Comparison of ENCODE assay signal across 1 cellular context in the genomic region with DNA sequence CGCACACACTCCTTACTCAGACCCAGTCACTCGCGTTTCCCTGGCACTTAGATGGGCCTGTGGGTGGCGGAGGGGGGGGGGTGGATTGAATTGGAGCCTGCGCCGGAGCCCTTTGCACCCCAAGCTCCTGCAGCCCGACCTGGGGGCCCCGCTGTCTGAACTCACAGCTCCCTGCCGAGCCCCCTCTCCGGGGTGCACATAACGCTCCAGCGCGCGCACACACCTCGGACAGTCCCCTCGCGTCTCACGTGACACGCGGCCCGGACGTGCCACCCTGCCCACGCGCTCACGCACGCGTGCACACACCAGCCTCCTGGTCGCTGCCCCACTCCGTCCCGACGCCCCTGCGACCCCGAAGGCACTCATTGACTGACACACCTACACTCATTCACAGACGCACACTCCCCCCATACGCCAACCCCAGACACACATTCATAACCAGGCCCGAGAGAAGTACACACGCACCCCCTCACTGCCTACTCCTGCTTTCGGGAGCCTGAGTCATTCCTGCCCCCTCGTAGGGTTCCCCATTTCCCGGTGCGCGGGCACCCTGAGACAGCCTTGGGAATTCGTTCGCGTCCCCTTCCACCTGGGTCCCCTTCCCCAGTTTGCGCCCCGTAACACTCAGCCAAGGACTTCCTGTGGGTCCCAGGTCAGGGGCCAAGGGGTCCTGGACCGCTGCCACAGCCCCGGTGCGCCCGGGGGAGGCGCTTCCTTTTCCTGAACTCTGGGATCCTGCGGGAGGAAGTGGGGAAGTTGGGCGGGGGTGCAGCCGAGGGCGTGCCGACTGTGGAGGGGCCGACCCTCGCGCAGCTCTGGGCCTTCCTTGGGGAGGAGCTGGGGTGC.
A peak's percentile ranks its signal among the peaks of the same experiment; 100 is the strongest.
TF ChIP-seq lines count a peak whose summit lies in the region.

No MANE protein-coding gene starts in this region.

TF ChIP-seq in HepG2, 621 proteins besides CTCF, POLR2A, EP300 and RAD21 (continued from another document and continues in another):
- TF ChIP-seq, protein P1, sequence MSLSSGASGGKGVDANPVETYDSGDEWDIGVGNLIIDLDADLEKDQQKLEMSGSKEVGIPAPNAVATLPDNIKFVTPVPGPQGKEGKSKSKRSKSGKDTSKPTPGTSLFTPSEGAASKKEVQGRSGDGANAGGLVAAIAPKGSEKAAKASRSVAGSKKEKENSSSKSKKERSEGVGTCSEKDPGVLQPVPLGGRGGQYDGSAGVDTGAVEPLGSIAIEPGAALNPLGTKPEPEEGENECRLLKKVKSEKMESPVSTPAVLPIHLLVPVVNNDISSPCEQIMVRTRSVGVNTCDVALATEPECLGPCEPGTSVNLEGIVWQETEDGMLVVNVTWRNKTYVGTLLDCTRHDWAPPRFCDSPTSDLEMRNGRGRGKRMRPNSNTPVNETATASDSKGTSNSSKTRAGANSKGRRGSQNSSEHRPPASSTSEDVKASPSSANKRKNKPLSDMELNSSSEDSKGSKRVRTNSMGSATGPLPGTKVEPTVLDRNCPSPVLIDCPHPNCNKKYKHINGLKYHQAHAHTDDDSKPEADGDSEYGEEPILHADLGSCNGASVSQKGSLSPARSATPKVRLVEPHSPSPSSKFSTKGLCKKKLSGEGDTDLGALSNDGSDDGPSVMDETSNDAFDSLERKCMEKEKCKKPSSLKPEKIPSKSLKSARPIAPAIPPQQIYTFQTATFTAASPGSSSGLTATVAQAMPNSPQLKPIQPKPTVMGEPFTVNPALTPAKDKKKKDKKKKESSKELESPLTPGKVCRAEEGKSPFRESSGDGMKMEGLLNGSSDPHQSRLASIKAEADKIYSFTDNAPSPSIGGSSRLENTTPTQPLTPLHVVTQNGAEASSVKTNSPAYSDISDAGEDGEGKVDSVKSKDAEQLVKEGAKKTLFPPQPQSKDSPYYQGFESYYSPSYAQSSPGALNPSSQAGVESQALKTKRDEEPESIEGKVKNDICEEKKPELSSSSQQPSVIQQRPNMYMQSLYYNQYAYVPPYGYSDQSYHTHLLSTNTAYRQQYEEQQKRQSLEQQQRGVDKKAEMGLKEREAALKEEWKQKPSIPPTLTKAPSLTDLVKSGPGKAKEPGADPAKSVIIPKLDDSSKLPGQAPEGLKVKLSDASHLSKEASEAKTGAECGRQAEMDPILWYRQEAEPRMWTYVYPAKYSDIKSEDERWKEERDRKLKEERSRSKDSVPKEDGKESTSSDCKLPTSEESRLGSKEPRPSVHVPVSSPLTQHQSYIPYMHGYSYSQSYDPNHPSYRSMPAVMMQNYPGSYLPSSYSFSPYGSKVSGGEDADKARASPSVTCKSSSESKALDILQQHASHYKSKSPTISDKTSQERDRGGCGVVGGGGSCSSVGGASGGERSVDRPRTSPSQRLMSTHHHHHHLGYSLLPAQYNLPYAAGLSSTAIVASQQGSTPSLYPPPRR (CRISPR knock-in tag; IDR thresholded peaks at IDR 0.05; ENCODE audit: borderline replicate concordance), result no peak
- TF ChIP-seq ZNF256 (CRISPR knock-in tag; conservative IDR thresholded peaks at IDR 0.05) (no peak), ZMAT3 (CRISPR knock-in tag; conservative IDR thresholded peaks at IDR 0.05) (no peak), ATF7-NPFF (CRISPR knock-in tag; IDR thresholded peaks at IDR 0.05; ENCODE audit: low read depth) (no peak), AGO1 (IDR thresholded peaks at IDR 0.05; ENCODE audit: low read depth, low read length, poor library complexity, severe bottlenecking) (no peak), ZNF652 (CRISPR knock-in tag; IDR thresholded peaks at IDR 0.05; ENCODE audit: borderline replicate concordance, low read depth) (no peak; the same call in 1 of the 2 replicates), SMAD9 (CRISPR knock-in tag; IDR thresholded peaks at IDR 0.05) (no peak), RFX3 (CRISPR knock-in tag; IDR thresholded peaks at IDR 0.05) (no peak), XBP1 (CRISPR knock-in tag; IDR thresholded peaks at IDR 0.05) (no peak), ZNF720 (CRISPR knock-in tag; IDR thresholded peaks at IDR 0.05) (no peak), HNRNPL (IDR thresholded peaks at IDR 0.05; ENCODE audit: low read depth, low read length) (no peak), ZNF670 (CRISPR knock-in tag; IDR thresholded peaks at IDR 0.05; ENCODE audit: borderline replicate concordance) (no peak), AKAP8 (CRISPR knock-in tag; IDR thresholded peaks at IDR 0.05) (0 out of 2 replicates have a peak, but pooled peaks have one; percentile 39), TP53 (CRISPR knock-in tag; conservative IDR thresholded peaks at IDR 0.05) (no peak), POLR2AphosphoS5 (IDR thresholded peaks at IDR 0.05; ENCODE audit: low read depth, low read length) (no peak), BHLHE40 (IDR thresholded peaks at IDR 0.05; ENCODE audit: low read length) (peak; percentile 60; the same call in 1 of the 2 replicates), ZNF530 (CRISPR knock-in tag; IDR thresholded peaks at IDR 0.05; ENCODE audit: low read depth) (no peak), MEF2D (CRISPR knock-in tag; IDR thresholded peaks at IDR 0.05) (no peak), FOXA3 (CRISPR knock-in tag; IDR thresholded peaks at IDR 0.05) (no peak), TMF1 (CRISPR knock-in tag; IDR thresholded peaks at IDR 0.05; ENCODE audit: low read depth) (no peak), TBP (CRISPR knock-in tag; IDR thresholded peaks at IDR 0.05) (no peak), NFYB (CRISPR knock-in tag; IDR thresholded peaks at IDR 0.05) (no peak), MYNN (CRISPR knock-in tag; IDR thresholded peaks at IDR 0.05; ENCODE audit: low read depth) (0 out of 2 replicates have a peak, but pooled peaks have one; percentile 14), ZNF558 (CRISPR knock-in tag; IDR thresholded peaks at IDR 0.05; ENCODE audit: borderline replicate concordance) (no peak), ZKSCAN1 (IDR thresholded peaks at IDR 0.05; ENCODE audit: low read length) (no peak), RXRB (CRISPR knock-in tag; IDR thresholded peaks at IDR 0.05; ENCODE audit: borderline replicate concordance) (no peak), MTA1 (CRISPR knock-in tag; IDR thresholded peaks at IDR 0.05; ENCODE audit: borderline replicate concordance) (0 out of 2 replicates have a peak, but pooled peaks have one; percentile 54), ZBTB42 (CRISPR knock-in tag; IDR thresholded peaks at IDR 0.05) (0 out of 2 replicates have a peak, but pooled peaks have one; percentile 9), BRD4 (CRISPR knock-in tag; IDR thresholded peaks at IDR 0.05) (no peak), ATAD3A (CRISPR knock-in tag; IDR thresholded peaks at IDR 0.05) (no peak), NPAS2 (CRISPR knock-in tag; IDR thresholded peaks at IDR 0.05; ENCODE audit: borderline replicate concordance) (no peak), FOXK2 (IDR thresholded peaks at IDR 0.05) (no peak), FOXO1 (CRISPR knock-in tag; IDR thresholded peaks at IDR 0.05) (no peak)
- TF ChIP-seq, protein P2, sequence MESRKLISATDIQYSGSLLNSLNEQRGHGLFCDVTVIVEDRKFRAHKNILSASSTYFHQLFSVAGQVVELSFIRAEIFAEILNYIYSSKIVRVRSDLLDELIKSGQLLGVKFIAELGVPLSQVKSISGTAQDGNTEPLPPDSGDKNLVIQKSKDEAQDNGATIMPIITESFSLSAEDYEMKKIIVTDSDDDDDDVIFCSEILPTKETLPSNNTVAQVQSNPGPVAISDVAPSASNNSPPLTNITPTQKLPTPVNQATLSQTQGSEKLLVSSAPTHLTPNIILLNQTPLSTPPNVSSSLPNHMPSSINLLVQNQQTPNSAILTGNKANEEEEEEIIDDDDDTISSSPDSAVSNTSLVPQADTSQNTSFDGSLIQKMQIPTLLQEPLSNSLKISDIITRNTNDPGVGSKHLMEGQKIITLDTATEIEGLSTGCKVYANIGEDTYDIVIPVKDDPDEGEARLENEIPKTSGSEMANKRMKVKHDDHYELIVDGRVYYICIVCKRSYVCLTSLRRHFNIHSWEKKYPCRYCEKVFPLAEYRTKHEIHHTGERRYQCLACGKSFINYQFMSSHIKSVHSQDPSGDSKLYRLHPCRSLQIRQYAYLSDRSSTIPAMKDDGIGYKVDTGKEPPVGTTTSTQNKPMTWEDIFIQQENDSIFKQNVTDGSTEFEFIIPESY (CRISPR knock-in tag; IDR thresholded peaks at IDR 0.05), result peak; percentile 46; the same call in 1 of the 2 replicates
- TF ChIP-seq, protein P3, sequence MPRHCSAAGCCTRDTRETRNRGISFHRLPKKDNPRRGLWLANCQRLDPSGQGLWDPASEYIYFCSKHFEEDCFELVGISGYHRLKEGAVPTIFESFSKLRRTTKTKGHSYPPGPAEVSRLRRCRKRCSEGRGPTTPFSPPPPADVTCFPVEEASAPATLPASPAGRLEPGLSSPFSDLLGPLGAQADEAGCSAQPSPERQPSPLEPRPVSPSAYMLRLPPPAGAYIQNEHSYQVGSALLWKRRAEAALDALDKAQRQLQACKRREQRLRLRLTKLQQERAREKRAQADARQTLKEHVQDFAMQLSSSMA (CRISPR knock-in tag; IDR thresholded peaks at IDR 0.05), result 0 out of 2 replicates have a peak, but pooled peaks have one; percentile 2
- TF ChIP-seq, protein P4, sequence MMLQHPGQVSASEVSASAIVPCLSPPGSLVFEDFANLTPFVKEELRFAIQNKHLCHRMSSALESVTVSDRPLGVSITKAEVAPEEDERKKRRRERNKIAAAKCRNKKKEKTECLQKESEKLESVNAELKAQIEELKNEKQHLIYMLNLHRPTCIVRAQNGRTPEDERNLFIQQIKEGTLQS (CRISPR knock-in tag; IDR thresholded peaks at IDR 0.05), result no peak
- TF ChIP-seq, protein P5, sequence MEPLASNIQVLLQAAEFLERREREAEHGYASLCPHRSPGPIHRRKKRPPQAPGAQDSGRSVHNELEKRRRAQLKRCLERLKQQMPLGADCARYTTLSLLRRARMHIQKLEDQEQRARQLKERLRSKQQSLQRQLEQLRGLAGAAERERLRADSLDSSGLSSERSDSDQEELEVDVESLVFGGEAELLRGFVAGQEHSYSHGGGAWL (CRISPR knock-in tag; IDR thresholded peaks at IDR 0.05), result no peak
- TF ChIP-seq, protein P6, sequence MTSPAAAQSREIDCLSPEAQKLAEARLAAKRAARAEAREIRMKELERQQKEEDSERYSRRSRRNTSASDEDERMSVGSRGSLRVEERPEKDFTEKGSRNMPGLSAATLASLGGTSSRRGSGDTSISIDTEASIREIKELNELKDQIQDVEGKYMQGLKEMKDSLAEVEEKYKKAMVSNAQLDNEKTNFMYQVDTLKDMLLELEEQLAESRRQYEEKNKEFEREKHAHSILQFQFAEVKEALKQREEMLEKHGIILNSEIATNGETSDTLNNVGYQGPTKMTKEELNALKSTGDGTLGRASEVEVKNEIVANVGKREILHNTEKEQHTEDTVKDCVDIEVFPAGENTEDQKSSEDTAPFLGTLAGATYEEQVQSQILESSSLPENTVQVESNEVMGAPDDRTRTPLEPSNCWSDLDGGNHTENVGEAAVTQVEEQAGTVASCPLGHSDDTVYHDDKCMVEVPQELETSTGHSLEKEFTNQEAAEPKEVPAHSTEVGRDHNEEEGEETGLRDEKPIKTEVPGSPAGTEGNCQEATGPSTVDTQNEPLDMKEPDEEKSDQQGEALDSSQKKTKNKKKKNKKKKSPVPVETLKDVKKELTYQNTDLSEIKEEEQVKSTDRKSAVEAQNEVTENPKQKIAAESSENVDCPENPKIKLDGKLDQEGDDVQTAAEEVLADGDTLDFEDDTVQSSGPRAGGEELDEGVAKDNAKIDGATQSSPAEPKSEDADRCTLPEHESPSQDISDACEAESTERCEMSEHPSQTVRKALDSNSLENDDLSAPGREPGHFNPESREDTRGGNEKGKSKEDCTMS (CRISPR knock-in tag; conservative IDR thresholded peaks at IDR 0.05), result no peak
- TF ChIP-seq, protein P7, sequence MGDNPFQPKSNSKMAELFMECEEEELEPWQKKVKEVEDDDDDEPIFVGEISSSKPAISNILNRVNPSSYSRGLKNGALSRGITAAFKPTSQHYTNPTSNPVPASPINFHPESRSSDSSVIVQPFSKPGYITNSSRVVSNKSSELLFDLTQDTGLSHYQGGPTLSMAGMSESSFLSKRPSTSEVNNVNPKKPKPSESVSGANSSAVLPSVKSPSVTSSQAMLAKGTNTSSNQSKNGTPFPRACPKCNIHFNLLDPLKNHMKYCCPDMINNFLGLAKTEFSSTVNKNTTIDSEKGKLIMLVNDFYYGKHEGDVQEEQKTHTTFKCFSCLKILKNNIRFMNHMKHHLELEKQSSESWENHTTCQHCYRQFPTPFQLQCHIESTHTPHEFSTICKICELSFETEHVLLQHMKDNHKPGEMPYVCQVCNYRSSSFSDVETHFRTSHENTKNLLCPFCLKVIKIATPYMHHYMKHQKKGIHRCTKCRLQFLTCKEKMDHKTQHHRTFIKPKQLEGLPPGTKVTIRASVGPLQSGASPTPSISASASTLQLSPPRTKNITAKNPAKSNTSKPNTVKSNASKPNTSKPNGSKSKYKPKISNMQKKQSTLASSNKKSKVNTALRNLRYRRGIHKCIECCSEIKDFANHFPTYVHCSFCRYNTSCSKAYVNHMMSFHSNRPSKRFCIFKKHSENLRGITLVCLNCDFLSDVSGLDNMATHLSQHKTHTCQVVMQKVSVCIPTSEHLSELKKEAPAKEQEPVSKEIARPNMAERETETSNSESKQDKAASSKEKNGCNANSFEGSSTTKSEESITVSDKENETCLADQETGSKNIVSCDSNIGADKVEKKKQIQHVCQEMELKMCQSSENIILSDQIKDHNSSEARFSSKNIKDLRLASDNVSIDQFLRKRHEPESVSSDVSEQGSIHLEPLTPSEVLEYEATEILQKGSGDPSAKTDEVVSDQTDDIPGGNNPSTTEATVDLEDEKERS (CRISPR knock-in tag; IDR thresholded peaks at IDR 0.05), result no peak
- TF ChIP-seq, protein P8, sequence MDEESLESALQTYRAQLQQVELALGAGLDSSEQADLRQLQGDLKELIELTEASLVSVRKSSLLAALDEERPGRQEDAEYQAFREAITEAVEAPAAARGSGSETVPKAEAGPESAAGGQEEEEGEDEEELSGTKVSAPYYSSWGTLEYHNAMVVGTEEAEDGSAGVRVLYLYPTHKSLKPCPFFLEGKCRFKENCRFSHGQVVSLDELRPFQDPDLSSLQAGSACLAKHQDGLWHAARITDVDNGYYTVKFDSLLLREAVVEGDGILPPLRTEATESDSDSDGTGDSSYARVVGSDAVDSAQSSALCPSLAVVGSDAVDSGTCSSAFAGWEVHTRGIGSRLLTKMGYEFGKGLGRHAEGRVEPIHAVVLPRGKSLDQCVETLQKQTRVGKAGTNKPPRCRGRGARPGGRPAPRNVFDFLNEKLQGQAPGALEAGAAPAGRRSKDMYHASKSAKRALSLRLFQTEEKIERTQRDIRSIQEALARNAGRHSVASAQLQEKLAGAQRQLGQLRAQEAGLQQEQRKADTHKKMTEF (CRISPR knock-in tag; IDR thresholded peaks at IDR 0.05), result no peak
- TF ChIP-seq, protein P9, sequence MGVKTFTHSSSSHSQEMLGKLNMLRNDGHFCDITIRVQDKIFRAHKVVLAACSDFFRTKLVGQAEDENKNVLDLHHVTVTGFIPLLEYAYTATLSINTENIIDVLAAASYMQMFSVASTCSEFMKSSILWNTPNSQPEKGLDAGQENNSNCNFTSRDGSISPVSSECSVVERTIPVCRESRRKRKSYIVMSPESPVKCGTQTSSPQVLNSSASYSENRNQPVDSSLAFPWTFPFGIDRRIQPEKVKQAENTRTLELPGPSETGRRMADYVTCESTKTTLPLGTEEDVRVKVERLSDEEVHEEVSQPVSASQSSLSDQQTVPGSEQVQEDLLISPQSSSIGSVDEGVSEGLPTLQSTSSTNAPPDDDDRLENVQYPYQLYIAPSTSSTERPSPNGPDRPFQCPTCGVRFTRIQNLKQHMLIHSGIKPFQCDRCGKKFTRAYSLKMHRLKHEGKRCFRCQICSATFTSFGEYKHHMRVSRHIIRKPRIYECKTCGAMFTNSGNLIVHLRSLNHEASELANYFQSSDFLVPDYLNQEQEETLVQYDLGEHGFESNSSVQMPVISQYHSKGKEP (CRISPR knock-in tag; IDR thresholded peaks at IDR 0.05), result no peak
